ENCODE assay signal across 1 cellular context in genomic region chr13:21998279-21998678, GRCh38.
TF ChIP-seq lines count a peak whose summit lies in the region.

No MANE protein-coding gene starts in this region.

TF ChIP-seq in HepG2, 621 proteins besides CTCF, POLR2A, EP300 and RAD21:
- TF ChIP-seq REST (IDR thresholded peaks at IDR 0.05; ENCODE audit: borderline replicate concordance in 1 of 2, low read depth in 1 of 2, low read length in 2 of 2) (peak in 1 of 2 experiments; percentile 64; a peak in 3 of 4 replicates), ZNF253 (CRISPR knock-in tag; IDR thresholded peaks at IDR 0.05; ENCODE audit: borderline replicate concordance) (no peak), DNMT1 (CRISPR knock-in tag; IDR thresholded peaks at IDR 0.05) (no peak), ZNF460 (CRISPR knock-in tag; IDR thresholded peaks at IDR 0.05; ENCODE audit: borderline replicate concordance) (no peak)
